In the genomic region with DNA sequence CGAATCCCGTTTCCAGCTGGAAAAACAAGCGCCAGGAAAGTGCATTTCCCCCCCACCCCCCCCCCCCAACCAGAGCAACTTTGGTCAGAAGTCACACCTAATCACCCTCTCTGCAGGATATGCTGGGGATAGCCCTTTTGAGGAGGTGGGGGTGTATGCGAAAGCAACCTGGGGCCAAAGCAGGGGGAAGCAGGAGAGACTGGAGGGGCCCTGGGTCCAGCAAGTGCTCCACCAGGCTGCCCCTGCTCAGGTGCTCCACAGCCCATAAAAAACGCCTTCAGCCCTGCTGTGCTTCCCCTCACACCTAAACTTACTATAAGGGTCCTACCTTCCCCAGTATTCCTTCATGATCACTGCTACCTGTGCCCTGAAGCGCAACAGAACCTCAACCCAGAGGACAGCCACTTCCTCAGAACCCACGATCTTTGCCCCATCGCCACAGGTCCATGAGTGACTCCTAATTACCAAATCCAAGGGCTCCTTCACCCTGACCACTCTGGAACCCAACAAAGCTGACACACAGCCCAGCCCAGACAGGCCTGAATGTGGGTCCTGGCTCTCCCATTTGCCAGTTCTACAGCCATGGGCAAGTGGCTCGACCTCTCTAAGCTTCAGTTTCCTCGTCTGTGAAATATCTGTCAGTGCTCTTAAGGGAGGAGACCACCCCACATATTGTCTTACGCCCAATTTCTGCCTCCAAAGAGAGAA, we compare ENCODE assay signal across 16 cellular contexts. TPM values are rescaled to one million over a fixed set of nuclear protein-coding genes. Genes with fewer than 3 reads are reported as not detected.
DNase-seq lines count a peak whose midpoint lies in the region; ATAC-seq and TF ChIP-seq lines count a peak whose summit lies in the region.
"Had no signal": no experiment of that assay in that cellular context is flagged by ENCODE, and none has a peak within 500 bp of the region (broad histone marks: within the 10 kb centered on the region; RNA-seq: fewer than 3 reads in every experiment).

No MANE protein-coding gene starts in this region.

- H3K79me1 ChIP-seq in H9 (ENCODE audit: insufficient read depth, low read depth, low read length, poor library complexity, severe bottlenecking) = no peaks in the 10 kb centered on the region

- peak; percentile 48 for ATAC-seq in activated T-helper 17 cell treated with anti-CD3 and anti-CD28 coated beads, Interleukin-2, amount 50 U/mL, for 72 hours (replicated peaks)
- ATAC-seq in naive B cell (ENCODE audit: low read depth in 2 of 2) = no peak
- ATAC-seq in sciatic nerve = no peak
- ATAC-seq in left lobe of liver = no peak
- ATAC-seq: gastroesophageal sphincter had no signal

- H3K14ac ChIP-seq in H9 (ENCODE audit: insufficient read depth, low read length) = no peak overlapping the region

- TF ChIP-seq CTCF in CD14-positive monocyte (IDR thresholded peaks at IDR 0.05) = no peak
- TF ChIP-seq CTCF in H9 (conservative IDR thresholded peaks at IDR 0.05) = no peak

- H2BK5ac ChIP-seq in H9 (ENCODE audit: insufficient read length, low read length) = no peak overlapping the region

- H3K9me3 Mint-ChIP-seq in CD14-positive monocyte = no peaks in the 10 kb centered on the region
- no peaks in the 10 kb centered on the region for H3K9me3 Mint-ChIP-seq in H9
- H3K9me3 Mint-ChIP-seq in activated T-helper 17 cell treated with anti-CD3 and anti-CD28 coated beads, Interleukin-2, amount 50 U/mL, for 72 hours = no peaks in the 10 kb centered on the region
- H3K9me3 Mint-ChIP-seq in naive B cell = no peaks in the 10 kb centered on the region

- H3K23me2 ChIP-seq in H9 (ENCODE audit: insufficient read length, low read depth, low read length, poor library complexity, severe bottlenecking) = no peaks in the 10 kb centered on the region

- H3K4me2 ChIP-seq in H9 (ENCODE audit: insufficient read depth, insufficient read length, low read length) = no peak overlapping the region

- peaks cover 41 to 42% of the 10 kb centered on the region in 2 donors for H3K36me3 Mint-ChIP-seq in CD14-positive monocyte
- peaks cover 0 to 21% (median 7%) of the 10 kb centered on the region in 3 experiments; a peak in 4 of 7 replicates for H3K36me3 Mint-ChIP-seq in H9 (ENCODE audit: insufficient read depth in 1 of 3, low read depth in 3 of 3)
- H3K36me3 Mint-ChIP-seq in activated T-helper 17 cell treated with anti-CD3 and anti-CD28 coated beads, Interleukin-2, amount 50 U/mL, for 72 hours (ENCODE audit: low read depth) = peaks cover 62% of the 10 kb centered on the region
- peaks cover 0 to 3% of the 10 kb centered on the region in 2 donors for H3K36me3 Mint-ChIP-seq in naive B cell

- no peak overlapping the region for H4K91ac ChIP-seq in H9 (ENCODE audit: insufficient read length, low read depth, low read length)

- H3K9ac ChIP-seq in H9 (ENCODE audit: extremely low read depth, insufficient read length, low read length) = no peak overlapping the region

- no peak overlapping the region for H4K8ac ChIP-seq in H9 (replicated peaks; ENCODE audit: insufficient read length, low read depth, low read length)

- H3K27ac Mint-ChIP-seq in CD14-positive monocyte = peak overlapping the region in 5 of 7 donors; percentile 20 to 55 (median 43)
- peak overlapping the region in 2 of 3 experiments; percentile 4 to 47; a peak in 2 of 7 replicates for H3K27ac Mint-ChIP-seq in H9
- peak overlapping the region; percentile 79 for H3K27ac Mint-ChIP-seq in activated T-helper 17 cell treated with anti-CD3 and anti-CD28 coated beads, Interleukin-2, amount 50 U/mL, for 72 hours
- H3K27ac Mint-ChIP-seq in naive B cell = peak overlapping the region in 4 of 6 donors; percentile 64 to 83 (median 71)

- no peak overlapping the region for H4K5ac ChIP-seq in H9 (ENCODE audit: insufficient read length, low read depth, low read length)

- no peaks in the 10 kb centered on the region for H3K79me2 ChIP-seq in H9 (ENCODE audit: insufficient read depth, low read length)

- H3K23ac ChIP-seq in H9 (ENCODE audit: insufficient read length, low read depth, low read length) = no peak overlapping the region

- H3K27me3 Mint-ChIP-seq in CD14-positive monocyte (ENCODE audit: low read depth in 3 of 3) (peaks cover 2 to 9% (median 9%) of the 10 kb centered on the region in 3 donors), H9 (ENCODE audit: low read depth) (peaks cover 11% of the 10 kb centered on the region), naive B cell (no peaks in the 10 kb centered on the region)
- H3K27me3 Mint-ChIP-seq in activated T-helper 17 cell treated with anti-CD3 and anti-CD28 coated beads, Interleukin-2, amount 50 U/mL, for 72 hours = no peaks in the 10 kb centered on the region

- no peak overlapping the region for H2BK15ac ChIP-seq in H9 (ENCODE audit: low read depth, low read length)

- no peak overlapping the region for H2BK12ac ChIP-seq in H9 (ENCODE audit: insufficient read length, low read depth, low read length)

- no peak overlapping the region for H3K18ac ChIP-seq in H9 (ENCODE audit: insufficient read length, low read depth, low read length)

- H3T11ph ChIP-seq in H9 (ENCODE audit: low read length) = no peak overlapping the region

- no peak overlapping the region for H3K27ac ChIP-seq in H9 (ENCODE audit: insufficient read length, low read depth, low read length)
- H3K27ac ChIP-seq: gastroesophageal sphincter, right lobe of liver had no signal

- H3K4ac ChIP-seq in H9 (ENCODE audit: low read depth, low read length) = no peak overlapping the region

- no peak overlapping the region for H3K56ac ChIP-seq in H9 (ENCODE audit: insufficient read length, low read depth, low read length)

- no peak overlapping the region for H2AK5ac ChIP-seq in H9 (ENCODE audit: insufficient read length, low read length)

- no peak overlapping the region for H2BK20ac ChIP-seq in H9 (ENCODE audit: low read depth, low read length, poor library complexity, severe bottlenecking)

- no peaks in the 10 kb centered on the region for H3K9me3 ChIP-seq in H9 (ENCODE audit: control insufficient read depth, low read depth, low read length)
- H3K9me3 ChIP-seq: BE2C, gastroesophageal sphincter, right lobe of liver had no signal

- WGBS in H9 (ENCODE audit: extremely low coverage, insufficient read length, low lambda C conversion rate) = no CpG with 5 or more reads among the region's 11 CpGs

- intact Hi-C loops in CD14-positive monocyte (cut with micrococcal nuclease) (no loop called here), sciatic nerve (cut with DNase I) (no loop called here)

- H4K20me1 ChIP-seq in H9 (ENCODE audit: control insufficient read depth, insufficient read depth, insufficient read length) = no peaks in the 10 kb centered on the region

- H3K4me3 Mint-ChIP-seq in CD14-positive monocyte (no peak overlapping the region), H9 (peak overlapping the region in 1 of 2 experiments; percentile 15; a peak in 1 of 5 replicates), naive B cell (peak overlapping the region in 1 of 8 donors; percentile 58)
- no peak overlapping the region for H3K4me3 Mint-ChIP-seq in activated T-helper 17 cell treated with anti-CD3 and anti-CD28 coated beads, Interleukin-2, amount 50 U/mL, for 72 hours

- no peak overlapping the region for H2BK120ac ChIP-seq in H9 (ENCODE audit: low read depth, low read length, poor library complexity, severe bottlenecking)

- peaks cover 4% of the 10 kb centered on the region for H3K4me1 Mint-ChIP-seq in CD14-positive monocyte
- H3K4me1 Mint-ChIP-seq in H9 = peaks cover 28 to 45% of the 10 kb centered on the region in 2 experiments
- peaks cover 8% of the 10 kb centered on the region for H3K4me1 Mint-ChIP-seq in activated T-helper 17 cell treated with anti-CD3 and anti-CD28 coated beads, Interleukin-2, amount 50 U/mL, for 72 hours
- H3K4me1 Mint-ChIP-seq in naive B cell = peaks cover 2 to 19% (median 3%) of the 10 kb centered on the region in 3 donors

- no peaks in the 10 kb centered on the region for H3K27me3 ChIP-seq in H9 (ENCODE audit: insufficient read depth, low read length)
- H3K27me3 ChIP-seq: BE2C, gastroesophageal sphincter, right lobe of liver had no signal

- DNase-seq in CD14-positive monocyte (ENCODE audit: low spot score) (no peak), H9 (no peak), naive B cell (no peak), sciatic nerve (ENCODE audit: low spot score) (no peak), left lobe of liver (ENCODE audit: low spot score) (no peak), COLO668 (lab: John Stamatoyannopoulos, UW; ENCODE audit: unreplicated experiment) (no peak)
- DNase-seq in stimulated activated CD4-positive, alpha-beta T cell treated with anti-CD3 and anti-CD28 coated beads, Interleukin-12 subunit alpha, Interleukin-12 subunit beta, amount 100 ng/mL, for 4 hours = no peak
- DNase-seq: activated CD4-positive, alpha-beta T cell treated with anti-CD3 and anti-CD28 coated beads for 4 hours; BE2C; caudate nucleus; DMS79 treated with DMSO at 0.1 percent for 48 hours; mammary epithelial cell; NCI-H1048; right lobe of liver had no signal

- H3K4me1 ChIP-seq in H9 (ENCODE audit: insufficient read depth, low read length) = no peaks in the 10 kb centered on the region
- H3K4me1 ChIP-seq: BE2C, right lobe of liver had no signal

- H2AFZ ChIP-seq in H9 (ENCODE audit: low read length) = no peak overlapping the region

RNA-seq across cellular contexts. Expression of gene ENDOV, which starts 18.1 kb away (rescaled TPM):
- 10 to 100 TPM; 10.4 to 13.3 TPM for polyA plus RNA-seq in CD14-positive monocyte
- 14.8 and 17.1 TPM in 2 replicates for total RNA-seq in H9 (2021)
- total RNA-seq in activated T-helper 17 cell treated with anti-CD3 and anti-CD28 coated beads, Interleukin-2, amount 50 U/mL, for 72 hours = 10 to 100 TPM in 1 of 2 donors, 1 to 10 TPM in 1; 9.7 to 20.1 TPM
- 10 to 100 TPM; 16.4 to 35.2 (median 20.7) TPM for polyA plus RNA-seq in naive B cell (ENCODE audit: low read depth in 6 of 6)
- 32.4 TPM for total RNA-seq in sciatic nerve
- total RNA-seq in left lobe of liver = 15.6 TPM

Comparison
In these comparisons a context has a peak if more than half of its experiments do, and no peak if none do; other contexts are left out.
1. H3K27ac Mint-ChIP-seq: peak in every context shown above with its lines; median percentile 79 in activated T-helper 17 cell treated with anti-CD3 and anti-CD28 coated beads, Interleukin-2, amount 50 U/mL, for 72 hours; 71 in naive B cell; 43 in CD14-positive monocyte; 26 in H9.